ENCODE assay signal across 2 cellular contexts in the genomic region with DNA sequence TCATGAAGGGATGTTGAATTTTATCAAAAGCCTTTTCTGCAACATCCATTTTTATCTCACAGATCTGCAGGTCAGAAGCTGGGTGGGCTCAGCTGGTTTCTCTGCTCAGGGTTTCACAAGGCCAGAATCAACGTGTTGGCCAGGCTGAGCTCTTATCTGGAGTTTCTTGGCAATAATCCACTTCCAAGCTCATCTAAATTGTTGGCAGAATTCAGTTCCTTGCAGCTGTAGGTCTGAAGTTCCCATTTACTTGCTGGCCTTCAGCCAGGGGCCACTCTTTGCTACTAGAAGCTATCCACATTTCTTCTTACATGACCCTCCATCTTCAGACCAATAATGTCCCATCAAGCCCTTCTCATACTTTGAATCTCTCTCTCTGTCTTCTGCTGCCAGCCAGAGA.
TF ChIP-seq lines count a peak whose summit lies in the region.

No MANE protein-coding gene starts in this region.

TF ChIP-seq in SK-N-SH, 30 proteins besides CTCF, POLR2A, EP300 and RAD21 (continued from another document):
- TF ChIP-seq, protein P1, sequence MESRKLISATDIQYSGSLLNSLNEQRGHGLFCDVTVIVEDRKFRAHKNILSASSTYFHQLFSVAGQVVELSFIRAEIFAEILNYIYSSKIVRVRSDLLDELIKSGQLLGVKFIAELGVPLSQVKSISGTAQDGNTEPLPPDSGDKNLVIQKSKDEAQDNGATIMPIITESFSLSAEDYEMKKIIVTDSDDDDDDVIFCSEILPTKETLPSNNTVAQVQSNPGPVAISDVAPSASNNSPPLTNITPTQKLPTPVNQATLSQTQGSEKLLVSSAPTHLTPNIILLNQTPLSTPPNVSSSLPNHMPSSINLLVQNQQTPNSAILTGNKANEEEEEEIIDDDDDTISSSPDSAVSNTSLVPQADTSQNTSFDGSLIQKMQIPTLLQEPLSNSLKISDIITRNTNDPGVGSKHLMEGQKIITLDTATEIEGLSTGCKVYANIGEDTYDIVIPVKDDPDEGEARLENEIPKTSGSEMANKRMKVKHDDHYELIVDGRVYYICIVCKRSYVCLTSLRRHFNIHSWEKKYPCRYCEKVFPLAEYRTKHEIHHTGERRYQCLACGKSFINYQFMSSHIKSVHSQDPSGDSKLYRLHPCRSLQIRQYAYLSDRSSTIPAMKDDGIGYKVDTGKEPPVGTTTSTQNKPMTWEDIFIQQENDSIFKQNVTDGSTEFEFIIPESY (IDR thresholded peaks at IDR 0.05; ENCODE audit: borderline replicate concordance, low read depth) = no peak
- TF ChIP-seq TCF12 (IDR thresholded peaks at IDR 0.05) (no peak), MXI1 (IDR thresholded peaks at IDR 0.05; ENCODE audit: low read depth, low read length) (no peak), FOXJ3 (CRISPR knock-in tag; IDR thresholded peaks at IDR 0.05) (no peak), CHD2 (IDR thresholded peaks at IDR 0.05; ENCODE audit: low read length, partially characterized antibody) (no peak), YY1 (IDR thresholded peaks at IDR 0.05; ENCODE audit: low read depth) (no peak)

TF ChIP-seq in SK-N-SH treated with all-trans-retinoic acid at 6 μM for 48 hours, 23 proteins besides CTCF, POLR2A, EP300 and RAD21 (continued from another document):
- TF ChIP-seq, protein P2, sequence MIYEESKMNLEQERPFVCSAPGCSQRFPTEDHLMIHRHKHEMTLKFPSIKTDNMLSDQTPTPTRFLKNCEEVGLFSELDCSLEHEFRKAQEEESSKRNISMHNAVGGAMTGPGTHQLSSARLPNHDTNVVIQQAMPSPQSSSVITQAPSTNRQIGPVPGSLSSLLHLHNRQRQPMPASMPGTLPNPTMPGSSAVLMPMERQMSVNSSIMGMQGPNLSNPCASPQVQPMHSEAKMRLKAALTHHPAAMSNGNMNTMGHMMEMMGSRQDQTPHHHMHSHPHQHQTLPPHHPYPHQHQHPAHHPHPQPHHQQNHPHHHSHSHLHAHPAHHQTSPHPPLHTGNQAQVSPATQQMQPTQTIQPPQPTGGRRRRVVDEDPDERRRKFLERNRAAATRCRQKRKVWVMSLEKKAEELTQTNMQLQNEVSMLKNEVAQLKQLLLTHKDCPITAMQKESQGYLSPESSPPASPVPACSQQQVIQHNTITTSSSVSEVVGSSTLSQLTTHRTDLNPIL (CRISPR knock-in tag; IDR thresholded peaks at IDR 0.05; ENCODE audit: low read depth) = no peak
- no peak for TF ChIP-seq SNAI2 (CRISPR knock-in tag; IDR thresholded peaks at IDR 0.05)
- TF ChIP-seq TCF4 (CRISPR knock-in tag; IDR thresholded peaks at IDR 0.05; ENCODE audit: borderline replicate concordance) = no peak
- TF ChIP-seq ZFP3 (CRISPR knock-in tag; IDR thresholded peaks at IDR 0.05) = no peak
- no peak for TF ChIP-seq ISL1 (CRISPR knock-in tag; IDR thresholded peaks at IDR 0.05)
- no peak for TF ChIP-seq ESRRG (CRISPR knock-in tag; IDR thresholded peaks at IDR 0.05)
- no peak for TF ChIP-seq PPARA (CRISPR knock-in tag; IDR thresholded peaks at IDR 0.05; ENCODE audit: borderline replicate concordance)
- TF ChIP-seq POU6F1 (CRISPR knock-in tag; IDR thresholded peaks at IDR 0.05; ENCODE audit: borderline replicate concordance, low read depth) = no peak
